Comparison of ENCODE assay signal across 34 cellular contexts in the genomic region with DNA sequence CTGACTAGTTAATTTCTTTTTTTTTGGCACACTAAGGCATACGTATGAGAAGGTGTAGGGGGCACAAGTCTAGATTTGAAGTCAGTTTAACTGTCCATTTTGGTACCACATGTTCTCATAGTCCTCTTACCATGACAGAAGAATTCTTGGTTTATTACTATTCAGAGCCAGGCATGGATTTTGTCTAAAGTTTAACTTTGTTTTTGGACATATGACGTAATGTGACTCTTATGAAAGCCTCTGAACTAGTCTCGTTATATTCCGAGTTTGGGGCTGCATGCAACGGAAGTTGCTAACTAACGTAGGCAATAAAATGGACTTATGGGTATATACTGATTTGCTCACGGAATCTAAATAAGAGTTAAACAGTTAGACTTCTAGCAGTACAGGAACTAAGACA.
"Had no signal": no experiment of that assay in that cellular context is flagged by ENCODE, and none has a peak within 500 bp of the region (broad histone marks: within the 10 kb centered on the region; RNA-seq: fewer than 3 reads in every experiment).

No MANE protein-coding gene starts in this region.

- H3K36me3 ChIP-seq: MG63 had no signal

- H3K27me3 ChIP-seq: MG63 had no signal

- H3K4me3 ChIP-seq: MG63 had no signal

- DNase-seq: Karpas-422, Kasumi-1, MG63, MM.1S, MV-4-11, NCI-H1048, NCI-H1092, NCI-H1092 treated with DMSO at 0.1 percent for 48 hours, NCI-H1105, NCI-H1105 treated with DMSO at 0.1 percent for 48 hours, NCI-H1417, NCI-H1417 treated with DMSO at 0.1 percent for 48 hours, NCI-H1436, NCI-H1436 treated with DMSO at 0.1 percent for 48 hours, NCI-H146, NCI-H1694, NCI-H1694 treated with DMSO at 0.1 percent for 48 hours, NCI-H187, NCI-H187 treated with DMSO at 0.1 percent for 48 hours, NCI-H1930, NCI-H2029, NCI-H2029 treated with DMSO at 0.1 percent for 48 hours, NCI-H2081, NCI-H2081 treated with DMSO at 0.1 percent for 48 hours, NCI-H2107, NCI-H2171, NCI-H2171 treated with DMSO at 0.1 percent for 48 hours, NCI-H2227 treated with DMSO at 0.1 percent for 48 hours, NCI-H226, NCI-H345, NCI-H446, NCI-H446 treated with DMSO at 0.1 percent for 48 hours, NCI-H510A, NCI-H510A treated with DMSO at 0.1 percent for 48 hours had no signal
